1 cellular context compared by ENCODE assay signal in the genomic region with DNA sequence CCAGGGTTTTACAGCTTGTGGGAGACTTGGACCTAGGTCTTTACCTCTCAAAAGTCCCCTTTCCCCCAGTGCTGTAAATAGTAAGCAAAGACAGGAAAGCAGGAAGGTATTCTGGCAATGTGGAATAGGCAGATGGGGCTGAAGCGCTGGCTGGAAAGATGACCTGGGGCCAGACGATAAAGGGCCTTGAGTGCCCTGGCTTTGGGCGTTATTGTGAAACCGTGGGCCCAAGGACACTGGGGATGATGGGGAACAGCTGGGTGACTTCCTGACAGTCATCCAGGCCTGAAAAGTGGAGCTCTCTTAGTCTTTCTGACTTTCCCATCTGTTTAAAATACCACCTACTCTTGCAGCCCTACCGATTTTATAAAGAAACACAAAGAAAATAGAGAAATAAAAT.
TF ChIP-seq lines count a peak whose summit lies in the region.

No MANE protein-coding gene starts in this region.

TF ChIP-seq in SK-N-SH, 30 proteins besides CTCF, POLR2A, EP300 and RAD21:
- TF ChIP-seq GATA2 (CRISPR knock-in tag; IDR thresholded peaks at IDR 0.05) (no peak), TCF12 (IDR thresholded peaks at IDR 0.05) (no peak), EZH2phosphoT487 (IDR thresholded peaks at IDR 0.05; ENCODE audit: borderline replicate concordance, low read depth) (no peak)
TF ChIP-seq in SK-N-SH: peak in this region for 0.
